ENCODE assay signal across 9 cellular contexts in genomic region chrX:153336128-153336894, GRCh38. TPM values are rescaled to one million over a fixed set of nuclear protein-coding genes. Genes with fewer than 3 reads are reported as not detected.
DNase-seq lines count a peak whose midpoint lies in the region; ATAC-seq and TF ChIP-seq lines count a peak whose summit lies in the region.
"Had no signal": no experiment of that assay in that cellular context is flagged by ENCODE, and none has a peak within 500 bp of the region (broad histone marks: within the 10 kb centered on the region; RNA-seq: fewer than 3 reads in every experiment).

No MANE protein-coding gene starts in this region.

- H3K9me3 ChIP-seq in HAP-1: no peaks in the 10 kb centered on the region

- DNase-seq in activated CD8-positive, alpha-beta memory T cell treated with anti-CD3 and anti-CD28 coated beads for 24 hours: peak; percentile 58
- no peak for DNase-seq in activated CD8-positive, alpha-beta memory T cell treated with anti-CD3 and anti-CD28 coated beads, Interleukin-2, amount 50 U/mL, for 48 hours
- no peak for DNase-seq in WTC11 (ENCODE audit: low spot score)
- DNase-seq in neural crest cell (ENCODE audit: low read depth, low spot score): no peak
- no peak for DNase-seq in cerebellar cortex (ENCODE audit: low spot score)
- DNase-seq in HAP-1 (ENCODE audit: low spot score in 2 of 2): no peak
- DNase-seq: NCI-H1048 had no signal

- H3K27me3 ChIP-seq in HAP-1 (ENCODE audit: low read depth): no peaks in the 10 kb centered on the region

- POLR2A ChIA-PET in WTC11 (lab: Charles Lee): no interaction called here

- in situ Hi-C loops in HAP-1 (cut with MboI; ENCODE audit: low sequenced_read_pairs): no loop called here

- ATAC-seq in GM21360 (IDR thresholded peaks at IDR 0.05; ENCODE audit: unreplicated experiment): peak; percentile 42
- no peak for ATAC-seq in WTC11
- no peak for ATAC-seq in HG02884 (IDR thresholded peaks at IDR 0.05; ENCODE audit: unreplicated experiment)

- TF ChIP-seq CTCF in WTC11 (IDR thresholded peaks at IDR 0.05): no peak
- TF ChIP-seq CTCF in neural crest cell (conservative IDR thresholded peaks at IDR 0.05): no peak

- H3K4me3 Mint-ChIP-seq in WTC11 (peak overlapping the region; percentile 72; the same call in 1 of the 2 replicates), neural crest cell (peak overlapping the region; percentile 87)

- H3K4me1 Mint-ChIP-seq in WTC11 (peaks cover 17% of the 10 kb centered on the region), neural crest cell (peaks cover 17% of the 10 kb centered on the region)

- H3K36me3 ChIP-seq in HAP-1 (replicated peaks): peaks cover 24% of the 10 kb centered on the region

- H3K27me3 Mint-ChIP-seq in WTC11 (ENCODE audit: low read depth) (no peaks in the 10 kb centered on the region), neural crest cell (ENCODE audit: low read depth) (no peaks in the 10 kb centered on the region)

- no peaks in the 10 kb centered on the region for H3K9me3 Mint-ChIP-seq in WTC11
- H3K9me3 Mint-ChIP-seq in neural crest cell: peaks cover 8% of the 10 kb centered on the region

- H3K4me1 ChIP-seq in HAP-1: peaks cover 7% of the 10 kb centered on the region

- CTCF ChIA-PET in WTC11 (lab: Charles Lee): no interaction called here

- H3K36me3 Mint-ChIP-seq in WTC11 (peaks cover 17% of the 10 kb centered on the region), neural crest cell (ENCODE audit: low read depth) (peaks cover 22% of the 10 kb centered on the region)

- H3K27ac Mint-ChIP-seq in WTC11 (no peak overlapping the region), neural crest cell (ENCODE audit: unreplicated experiment) (no peak overlapping the region)

- H3K4me3 ChIP-seq in HAP-1: no peak overlapping the region

TF ChIP-seq in WTC11, 78 proteins besides CTCF, POLR2A, EP300 and RAD21:
- TF ChIP-seq JUN (CRISPR knock-in tag; IDR thresholded peaks at IDR 0.05) (no peak), NR3C1 (CRISPR knock-in tag; conservative IDR thresholded peaks at IDR 0.05; ENCODE audit: low read depth) (no peak), GABPB1 (CRISPR knock-in tag; IDR thresholded peaks at IDR 0.05) (no peak), SMAD4 (CRISPR knock-in tag; IDR thresholded peaks at IDR 0.05) (no peak)
TF ChIP-seq in WTC11: peak in this region for 0.

RNA-seq across cellular contexts. Expression of gene ZNF275, which starts 2.4 kb away (rescaled TPM):
- total RNA-seq in WTC11 (2021) (9.3 to 9.9 TPM (median 9.8 TPM) in 3 replicates), neural crest cell (13.9 and 14.8 TPM in 2 replicates)

RNA-seq across cellular contexts. Expression of gene PNMA6F, which starts 14.7 kb away (rescaled TPM):
- 0.13 to 0.30 TPM (median 0.23 TPM) in 3 replicates for total RNA-seq in WTC11 (2021)
- not detected in 2 replicates for total RNA-seq in neural crest cell
